Comparison of ENCODE assay signal across 10 cellular contexts in genomic region chr18:3666526-3667254, GRCh38.
DNase-seq lines count a peak whose midpoint lies in the region; ATAC-seq, FAIRE-seq and TF ChIP-seq lines count a peak whose summit lies in the region.
"Had no signal": no experiment of that assay in that cellular context is flagged by ENCODE, and none has a peak within 500 bp of the region (broad histone marks: within the 10 kb centered on the region; RNA-seq: fewer than 3 reads in every experiment).

No MANE protein-coding gene starts in this region.

- peaks cover 0 to 9% (median 0%) of the 10 kb centered on the region in 4 donors for H3K4me1 Mint-ChIP-seq in CD4-positive, CD25-positive, alpha-beta regulatory T cell
- H3K4me1 Mint-ChIP-seq in activated CD8-positive, alpha-beta T cell treated with anti-CD3 and anti-CD28 coated beads, Interleukin-2, amount 10 ng/mL, durations not matched to agents 7 days and 5 days (ENCODE audit: low read depth): peaks cover 21% of the 10 kb centered on the region
- peaks cover 32% of the 10 kb centered on the region for H3K4me1 Mint-ChIP-seq in nephron

- H3K9me3 ChIP-seq in CD4-positive, CD25-positive, alpha-beta regulatory T cell (ENCODE audit: control insufficient read depth in 2 of 2, low read length in 2 of 2): no peaks in the 10 kb centered on the region

- no peak overlapping the region for H3K27ac ChIP-seq in CD4-positive, CD25-positive, alpha-beta regulatory T cell (ENCODE audit: insufficient read depth, low read length, poor library complexity, severe bottlenecking)

- H3K27ac Mint-ChIP-seq in CD4-positive, CD25-positive, alpha-beta regulatory T cell: no peak overlapping the region
- H3K27ac Mint-ChIP-seq in activated CD8-positive, alpha-beta T cell treated with anti-CD3 and anti-CD28 coated beads, Interleukin-2, amount 10 ng/mL, durations not matched to agents 7 days and 5 days: no peak overlapping the region
- H3K27ac Mint-ChIP-seq in nephron: peak overlapping the region; percentile 86 to 98 (median 94)
- H3K27ac Mint-ChIP-seq: T-helper 17 cell had no signal

- no peak for FAIRE-seq in GM19239 (lab: Jason Lieb, UNC)

- no peak overlapping the region for H3K4me3 Mint-ChIP-seq in CD4-positive, CD25-positive, alpha-beta regulatory T cell
- no peak overlapping the region for H3K4me3 Mint-ChIP-seq in activated CD8-positive, alpha-beta T cell treated with anti-CD3 and anti-CD28 coated beads, Interleukin-2, amount 10 ng/mL, durations not matched to agents 7 days and 5 days
- peak overlapping the region in 2 of 3 experiments; percentile 59 for H3K4me3 Mint-ChIP-seq in nephron

- no peaks in the 10 kb centered on the region for H3K9me3 Mint-ChIP-seq in CD4-positive, CD25-positive, alpha-beta regulatory T cell
- H3K9me3 Mint-ChIP-seq in activated CD8-positive, alpha-beta T cell treated with anti-CD3 and anti-CD28 coated beads, Interleukin-2, amount 10 ng/mL, durations not matched to agents 7 days and 5 days (ENCODE audit: insufficient read depth): no peaks in the 10 kb centered on the region
- peaks cover 7% of the 10 kb centered on the region for H3K9me3 Mint-ChIP-seq in nephron

- H3K4me1 ChIP-seq in CD4-positive, CD25-positive, alpha-beta regulatory T cell (ENCODE audit: control insufficient read depth, insufficient read depth, low read length, poor library complexity, severe bottlenecking): peaks cover 7% of the 10 kb centered on the region

- H3K4me3 ChIP-seq in CD4-positive, CD25-positive, alpha-beta regulatory T cell (ENCODE audit: low read depth, low read length): peak overlapping the region; percentile 44
- H3K4me3 ChIP-seq: HAP-1 had no signal

- no peaks in the 10 kb centered on the region for H3K36me3 Mint-ChIP-seq in CD4-positive, CD25-positive, alpha-beta regulatory T cell
- H3K36me3 Mint-ChIP-seq in activated CD8-positive, alpha-beta T cell treated with anti-CD3 and anti-CD28 coated beads, Interleukin-2, amount 10 ng/mL, durations not matched to agents 7 days and 5 days (ENCODE audit: low read depth): no peaks in the 10 kb centered on the region
- peaks cover 6% of the 10 kb centered on the region for H3K36me3 Mint-ChIP-seq in nephron (ENCODE audit: low read depth)

- POLR2A ChIA-PET in activated CD8-positive, alpha-beta T cell treated with anti-CD3 and anti-CD28 coated beads, Interleukin-2, amount 10 ng/mL, durations not matched to agents 7 days and 5 days (lab: Charles Lee): interaction anchor here (0.6 to 1.8 kb wide), 10 partner anchors 45 to 387 kb away, joined by 3 to 16 read pairs (median 4); no protein-coding TSS in a partner anchor

- peaks cover 17% of the 10 kb centered on the region for H3K27me3 Mint-ChIP-seq in CD4-positive, CD25-positive, alpha-beta regulatory T cell
- H3K27me3 Mint-ChIP-seq in activated CD8-positive, alpha-beta T cell treated with anti-CD3 and anti-CD28 coated beads, Interleukin-2, amount 10 ng/mL, durations not matched to agents 7 days and 5 days (ENCODE audit: low read depth): peaks cover 9% of the 10 kb centered on the region
- H3K27me3 Mint-ChIP-seq in nephron (ENCODE audit: low read depth): no peaks in the 10 kb centered on the region

- TF ChIP-seq CTCF in nephron (IDR thresholded peaks at IDR 0.05; ENCODE audit: unreplicated experiment in 3 of 3): no peak
- TF ChIP-seq CTCF in omental fat pad (IDR thresholded peaks at IDR 0.05): no peak

- H3K36me3 ChIP-seq in CD4-positive, CD25-positive, alpha-beta regulatory T cell (ENCODE audit: control insufficient read depth, insufficient read depth, low read length): no peaks in the 10 kb centered on the region
- H3K36me3 ChIP-seq: HAP-1 had no signal

- CTCF ChIA-PET in activated CD8-positive, alpha-beta T cell treated with anti-CD3 and anti-CD28 coated beads, Interleukin-2, amount 10 ng/mL, durations not matched to agents 7 days and 5 days (lab: Charles Lee): interaction anchor here (0.5 to 7.3 kb wide), 78 partner anchors 9 to 1097 kb away, joined by 3 to 214 read pairs (median 4); no protein-coding TSS in a partner anchor

- no peaks in the 10 kb centered on the region for H3K27me3 ChIP-seq in CD4-positive, CD25-positive, alpha-beta regulatory T cell (ENCODE audit: control insufficient read depth, insufficient read depth, low read length)

- ATAC-seq in CD4-positive, CD25-positive, alpha-beta regulatory T cell (ENCODE audit: low read depth in 2 of 2): no peak
- ATAC-seq in HG02759 (IDR thresholded peaks at IDR 0.05; ENCODE audit: unreplicated experiment): peak; percentile 17
- peak; percentile 47 for ATAC-seq in activated CD8-positive, alpha-beta T cell treated with anti-CD3 and anti-CD28 coated beads, Interleukin-2, amount 10 ng/mL, durations not matched to agents 7 days and 5 days
- no peak for ATAC-seq in omental fat pad (ENCODE audit: low FRiP score)
- no peak for ATAC-seq in HG02970 (IDR thresholded peaks at IDR 0.05; ENCODE audit: low FRiP score, unreplicated experiment)

- no peak for DNase-seq in CD4-positive, CD25-positive, alpha-beta regulatory T cell
- DNase-seq in activated CD8-positive, alpha-beta T cell treated with anti-CD3 and anti-CD28 coated beads, Interleukin-2, amount 10 ng/mL, durations not matched to agents 7 days and 5 days: no peak
- DNase-seq in GM19239 (ENCODE audit: insufficient read length, low spot score): no peak
- no peak for DNase-seq in NAMALWA (ENCODE audit: low spot score)
- DNase-seq in omental fat pad (ENCODE audit: low spot score): no peak

Comparison
In these comparisons a context has a peak if more than half of its experiments do, and no peak if none do; other contexts are left out.
1. ATAC-seq: peak in HG02759 (single experiment) and activated CD8-positive, alpha-beta T cell treated with anti-CD3 and anti-CD28 coated beads, Interleukin-2, amount 10 ng/mL, durations not matched to agents 7 days and 5 days (single experiment); none in CD4-positive, CD25-positive, alpha-beta regulatory T cell (0 of 2), omental fat pad (single experiment) and HG02970 (single experiment).
2. H3K27ac Mint-ChIP-seq: peak in nephron (3 of 3); none in CD4-positive, CD25-positive, alpha-beta regulatory T cell (0 of 3) and activated CD8-positive, alpha-beta T cell treated with anti-CD3 and anti-CD28 coated beads, Interleukin-2, amount 10 ng/mL, durations not matched to agents 7 days and 5 days (single experiment).
3. H3K4me3 Mint-ChIP-seq: peak in nephron (2 of 3); none in CD4-positive, CD25-positive, alpha-beta regulatory T cell (0 of 4) and activated CD8-positive, alpha-beta T cell treated with anti-CD3 and anti-CD28 coated beads, Interleukin-2, amount 10 ng/mL, durations not matched to agents 7 days and 5 days (single experiment).